ENCODE assay signal across 8 cellular contexts in genomic region chr16:30068750-30069574, GRCh38. TPM values are rescaled to one million over a fixed set of nuclear protein-coding genes. Genes with fewer than 3 reads are reported as not detected.
DNase-seq lines count a peak whose midpoint lies in the region; ATAC-seq and TF ChIP-seq lines count a peak whose summit lies in the region.

No MANE protein-coding gene starts in this region.

- peaks cover 19% of the 10 kb centered on the region for H3K79me1 ChIP-seq in trophoblast cell (ENCODE audit: low read length)

- no peak overlapping the region for H3K14ac ChIP-seq in trophoblast cell (ENCODE audit: low read length)

- H3K27me3 ChIP-seq in trophoblast cell (ENCODE audit: insufficient read depth, low read length), result no peaks in the 10 kb centered on the region

- no peaks in the 10 kb centered on the region for H3K9me3 ChIP-seq in trophoblast cell (ENCODE audit: insufficient read depth, low read depth, low read length)

- H3K27ac ChIP-seq in VCaP, result no peak overlapping the region
- H3K27ac ChIP-seq in trophoblast cell (ENCODE audit: low read depth, low read length), result no peak overlapping the region

- H3K4ac ChIP-seq in trophoblast cell (ENCODE audit: low read depth, low read length), result no peak overlapping the region

- ATAC-seq in HG02610 (IDR thresholded peaks at IDR 0.05; ENCODE audit: unreplicated experiment) (no peak), GM19351 (IDR thresholded peaks at IDR 0.05; ENCODE audit: unreplicated experiment) (no peak)

- WGBS in trophoblast cell (ENCODE audit: extremely low coverage, insufficient coverage, insufficient read length), result no CpG with 5 or more reads among the region's 17 CpGs

- H2AK5ac ChIP-seq in trophoblast cell (ENCODE audit: low read length), result no peak overlapping the region

- no peak overlapping the region for H3K4me2 ChIP-seq in trophoblast cell (ENCODE audit: low read length)

- no peak overlapping the region for H2BK5ac ChIP-seq in trophoblast cell (ENCODE audit: low read depth, low read length, poor library complexity)

- no peak overlapping the region for H4K91ac ChIP-seq in trophoblast cell (ENCODE audit: low read depth, low read length)

- H3K79me2 ChIP-seq in trophoblast cell (ENCODE audit: control insufficient read depth, insufficient read depth, low read length, poor library complexity), result peaks cover 26% of the 10 kb centered on the region

- peaks cover 51 to 52% of the 10 kb centered on the region in 2 experiments for H3K36me3 ChIP-seq in trophoblast cell (ENCODE audit: control insufficient read depth in 1 of 2, insufficient read depth in 2 of 2, low read length in 2 of 2)

- no peak overlapping the region for H3K9ac ChIP-seq in trophoblast cell (ENCODE audit: low read length)

- H3K4me1 ChIP-seq in trophoblast cell (ENCODE audit: control insufficient read depth in 1 of 2, insufficient read depth in 2 of 2, low read length in 2 of 2), result peaks cover 15 to 18% of the 10 kb centered on the region in 2 experiments

- H3K4me3 ChIP-seq in choroid plexus epithelial cell (ENCODE audit: low read depth, low read length) (no peak overlapping the region), trophoblast cell (ENCODE audit: low read depth, low read length) (no peak overlapping the region)

- no peak overlapping the region for H2BK12ac ChIP-seq in trophoblast cell (ENCODE audit: low read length)

- no peak overlapping the region for H3K23ac ChIP-seq in trophoblast cell (ENCODE audit: low read length)

- H4K12ac ChIP-seq in trophoblast cell (ENCODE audit: low read depth, low read length), result no peak overlapping the region

- peak overlapping the region; percentile 18 for H3K18ac ChIP-seq in trophoblast cell (ENCODE audit: low read length)

- DNase-seq in NCI-H345 (lab: John Stamatoyannopoulos, UW) (peak; percentile 17), NCI-H345 treated with DMSO at 0.1 percent for 48 hours (lab: John Stamatoyannopoulos, UW; ENCODE audit: unreplicated experiment) (no peak), choroid plexus epithelial cell (ENCODE audit: low read depth) (peak; percentile 41), trophoblast cell (no peak), NCI-H187 (lab: John Stamatoyannopoulos, UW) (no peak)

- no peak overlapping the region for H2BK120ac ChIP-seq in trophoblast cell (ENCODE audit: insufficient read depth, low read length, poor library complexity)

- H4K8ac ChIP-seq in trophoblast cell (ENCODE audit: low read depth, low read length), result no peak overlapping the region

- TF ChIP-seq CTCF in VCaP (conservative IDR thresholded peaks at IDR 0.05) (peak; percentile 58), choroid plexus epithelial cell (conservative IDR thresholded peaks at IDR 0.05; ENCODE audit: low read depth, low read length) (peak; percentile 69)

- no peak overlapping the region for H2AFZ ChIP-seq in trophoblast cell (ENCODE audit: insufficient read depth, low read length, poor library complexity)

RNA-seq across cellular contexts. Expression of gene ALDOA, which starts 3.4 kb away (rescaled TPM):
- 965 and 1,015 TPM in 2 replicates for polyA plus RNA-seq in trophoblast cell (2013)

RNA-seq across cellular contexts. Expression of gene PPP4C, which starts 6.8 kb away (rescaled TPM):
- 118 and 119 TPM in 2 replicates for polyA plus RNA-seq in trophoblast cell (2013)

RNA-seq across cellular contexts. Expression of gene TBX6, which starts 22.8 kb away (rescaled TPM):
- 0.74 and 0.90 TPM in 2 replicates for polyA plus RNA-seq in trophoblast cell (2013)

RNA-seq across cellular contexts. Expression of gene YPEL3, which starts 27.1 kb away (rescaled TPM):
- 47.2 and 47.3 TPM in 2 replicates for polyA plus RNA-seq in trophoblast cell (2013)

RNA-seq across cellular contexts. Expression of gene TLCD3B, which starts 37.9 kb away (rescaled TPM):
- polyA plus RNA-seq in trophoblast cell (2013), result 0.07 and 0.10 TPM in 2 replicates

Comparison
In these comparisons a context has a peak if more than half of its experiments do, and no peak if none do; other contexts are left out.
1. DNase-seq: peak in NCI-H345 (single experiment) and choroid plexus epithelial cell (single experiment); none in NCI-H345 treated with DMSO at 0.1 percent for 48 hours (single experiment), trophoblast cell (0 of 2) and NCI-H187 (0 of 2).